Comparison of ENCODE assay signal across 8 cellular contexts in genomic region chr17:45197555-45198334, GRCh38.
DNase-seq lines count a peak whose midpoint lies in the region; ATAC-seq and TF ChIP-seq lines count a peak whose summit lies in the region.

No MANE protein-coding gene starts in this region.

- ATAC-seq in HG03139 (IDR thresholded peaks at IDR 0.05; ENCODE audit: unreplicated experiment) (peak; percentile 75), GM18870 (IDR thresholded peaks at IDR 0.05; ENCODE audit: unreplicated experiment) (no peak)

- DNase-seq in NCI-H446 treated with DMSO at 0.1 percent for 48 hours (lab: John Stamatoyannopoulos, UW) (peak; percentile 38), left kidney (ENCODE audit: low read depth, low spot score) (peak; percentile 95)
- peak; percentile 81 to 90 for DNase-seq in activated CD4-positive, alpha-beta T cell treated with anti-CD3 and anti-CD28 coated beads for 4 hours
- DNase-seq in stimulated activated CD4-positive, alpha-beta T cell treated with anti-CD3 and anti-CD28 coated beads, Interleukin-1b, Interleukin-23, amount 100 ng/mL, for 48 hours: peak; percentile 89

- TF ChIP-seq CTCF in GM12873 (IDR thresholded peaks at IDR 0.05; ENCODE audit: insufficient read depth, low read depth, low read length, missing control alignments): peak; percentile 100

- H3K27ac ChIP-seq in cingulate gyrus (ENCODE audit: low read depth, low read length): peak overlapping the region; percentile 69

Comparison
In these comparisons a context has a peak if more than half of its experiments do, and no peak if none do; other contexts are left out.
1. DNase-seq: peak in every context shown above with its lines; median percentile 95 in left kidney; 89 in stimulated activated CD4-positive, alpha-beta T cell treated with anti-CD3 and anti-CD28 coated beads, Interleukin-1b, Interleukin-23, amount 100 ng/mL, for 48 hours; 86 in activated CD4-positive, alpha-beta T cell treated with anti-CD3 and anti-CD28 coated beads for 4 hours; 38 in NCI-H446 treated with DMSO at 0.1 percent for 48 hours.